Comparison of ENCODE assay signal across 10 cellular contexts in genomic region chr20:46122071-46122470, GRCh38. TPM values are rescaled to one million over a fixed set of nuclear protein-coding genes. Genes with fewer than 3 reads are reported as not detected.
DNase-seq lines count a peak whose midpoint lies in the region; ATAC-seq and TF ChIP-seq lines count a peak whose summit lies in the region.
"Had no signal": no experiment of that assay in that cellular context is flagged by ENCODE, and none has a peak within 500 bp of the region (broad histone marks: within the 10 kb centered on the region; RNA-seq: fewer than 3 reads in every experiment).

No MANE protein-coding gene starts in this region.

- no peak overlapping the region for H3K27ac ChIP-seq in PC-9
- H3K27ac ChIP-seq in trophoblast cell (ENCODE audit: low read depth, low read length): peak overlapping the region; percentile 24
- H3K27ac ChIP-seq: neutrophil had no signal

- intact Hi-C loops in PC-9 (cut with micrococcal nuclease; ENCODE audit: unreplicated experiment): no loop called here

- H3K9ac ChIP-seq in trophoblast cell (ENCODE audit: low read length): no peak overlapping the region

- peak overlapping the region; percentile 28; the same call in 1 of the 2 replicates for H3K4me2 ChIP-seq in PC-9
- H3K4me2 ChIP-seq in trophoblast cell (ENCODE audit: low read length): peak overlapping the region; percentile 11

- H3K9me3 ChIP-seq in PC-9 (ENCODE audit: insufficient read depth, low read depth) (no peaks in the 10 kb centered on the region), trophoblast cell (ENCODE audit: insufficient read depth, low read depth, low read length) (no peaks in the 10 kb centered on the region)
- H3K9me3 ChIP-seq: neutrophil had no signal

- no peak overlapping the region for H2BK120ac ChIP-seq in trophoblast cell (ENCODE audit: insufficient read depth, low read length, poor library complexity)

- peak overlapping the region; percentile 43 for H2BK5ac ChIP-seq in trophoblast cell (ENCODE audit: low read depth, low read length, poor library complexity)

- H3K36me3 ChIP-seq in PC-9 (ENCODE audit: low read depth) (no peaks in the 10 kb centered on the region), trophoblast cell (ENCODE audit: control insufficient read depth in 1 of 2, insufficient read depth in 2 of 2, low read length in 2 of 2) (no peaks in the 10 kb centered on the region)
- H3K36me3 ChIP-seq: neutrophil had no signal

- POLR2A ChIA-PET in PC-9 (lab: Charles Lee; ENCODE audit: unreplicated experiment): no interaction called here

- no peaks in the 10 kb centered on the region for H3F3A ChIP-seq in PC-9 (ENCODE audit: insufficient read depth, low read depth)

- H3K27me3 ChIP-seq in PC-9 (ENCODE audit: insufficient read depth, low read depth) (no peaks in the 10 kb centered on the region), trophoblast cell (ENCODE audit: insufficient read depth, low read length) (no peaks in the 10 kb centered on the region)

- no peak overlapping the region for H3K14ac ChIP-seq in trophoblast cell (ENCODE audit: low read length)

- H3K4me3 ChIP-seq in PC-9 (no peak overlapping the region), epithelial cell of proximal tubule (ENCODE audit: low read depth, low read length) (no peak overlapping the region), trophoblast cell (ENCODE audit: low read depth, low read length) (no peak overlapping the region)

- H2AFZ ChIP-seq in PC-9: no peak overlapping the region; the same call in 1 of the 2 replicates
- H2AFZ ChIP-seq in trophoblast cell (ENCODE audit: insufficient read depth, low read length, poor library complexity): no peak overlapping the region

- H3K18ac ChIP-seq in trophoblast cell (ENCODE audit: low read length): no peak overlapping the region

- H3K4me1 ChIP-seq in PC-9 (replicated peaks; ENCODE audit: insufficient read depth) (peaks cover under 1% of the 10 kb centered on the region; the same call in 1 of the 2 replicates), trophoblast cell (ENCODE audit: control insufficient read depth in 1 of 2, insufficient read depth in 2 of 2, low read length in 2 of 2) (peaks cover 22 to 24% of the 10 kb centered on the region in 2 experiments)

- no peak overlapping the region for H2BK12ac ChIP-seq in trophoblast cell (ENCODE audit: low read length)

- ATAC-seq in HG02973 (IDR thresholded peaks at IDR 0.05; ENCODE audit: unreplicated experiment): no peak
- ATAC-seq in GM18873 (IDR thresholded peaks at IDR 0.05; ENCODE audit: low FRiP score, unreplicated experiment): no peak
- no peak for ATAC-seq in GM19397 (IDR thresholded peaks at IDR 0.05; ENCODE audit: unreplicated experiment)
- ATAC-seq: stimulated activated naive CD8-positive, alpha-beta T cell treated with anti-CD3 and anti-CD28 coated beads, Interleukin-15, amount 100 ng/mL, for 72 hours had no signal

- CTCF ChIA-PET in PC-9 (lab: Charles Lee): interaction anchor here (0.6 kb wide), 1 partner anchor 135 kb away, joined by 3 read pairs; no protein-coding TSS in a partner anchor

- H4K12ac ChIP-seq in trophoblast cell (ENCODE audit: low read depth, low read length): no peak overlapping the region

- no peaks in the 10 kb centered on the region for H4K20me1 ChIP-seq in PC-9 (ENCODE audit: insufficient read depth)

- no CpG with 5 or more reads among the region's 11 CpGs for WGBS in trophoblast cell (ENCODE audit: extremely low coverage, insufficient coverage, insufficient read length)

- DNase-seq in EL: peak; percentile 61
- DNase-seq in PC-9: peak; percentile 43 to 49
- peak; percentile 40 for DNase-seq in epithelial cell of proximal tubule (ENCODE audit: low read depth)
- DNase-seq in trophoblast cell: peak; percentile 81 to 83
- no peak for DNase-seq in NAMALWA (ENCODE audit: low spot score)
- DNase-seq: stimulated activated naive CD8-positive, alpha-beta T cell treated with anti-CD3 and anti-CD28 coated beads, Interleukin-15, amount 100 ng/mL, for 72 hours had no signal

- no peak overlapping the region for H3K4ac ChIP-seq in trophoblast cell (ENCODE audit: low read depth, low read length)

- BruUV-seq in PC-9 (replicated peaks; lab: Mats Ljungman, UMichigan): no TSS peak

- no peaks in the 10 kb centered on the region for H3K9me2 ChIP-seq in PC-9 (ENCODE audit: insufficient read depth)

- peaks cover 8% of the 10 kb centered on the region for H3K79me1 ChIP-seq in trophoblast cell (ENCODE audit: low read length)

- no peaks in the 10 kb centered on the region for H3K79me2 ChIP-seq in PC-9 (ENCODE audit: low read depth)
- H3K79me2 ChIP-seq in trophoblast cell (ENCODE audit: control insufficient read depth, insufficient read depth, low read length, poor library complexity): peaks cover 3% of the 10 kb centered on the region

- peak overlapping the region; percentile 20 for H4K91ac ChIP-seq in trophoblast cell (ENCODE audit: low read depth, low read length)

- no peak for TF ChIP-seq CTCF in PC-9 (conservative IDR thresholded peaks at IDR 0.05)
- TF ChIP-seq CTCF in epithelial cell of proximal tubule (conservative IDR thresholded peaks at IDR 0.05; ENCODE audit: low read depth, low read length): no peak

- H2AK5ac ChIP-seq in trophoblast cell (ENCODE audit: low read length): no peak overlapping the region

- H3K23ac ChIP-seq in trophoblast cell (ENCODE audit: low read length): no peak overlapping the region

- no peak overlapping the region for H4K8ac ChIP-seq in trophoblast cell (ENCODE audit: low read depth, low read length)

RNA-seq across cellular contexts. Expression of gene CD40, which starts 4.0 kb away (rescaled TPM):
- total RNA-seq in PC-9 (2021): 7.3 and 13.6 TPM in 2 replicates
- total RNA-seq in epithelial cell of proximal tubule: 49.7 and 74.7 TPM in 2 replicates
- polyA plus RNA-seq in trophoblast cell (2013): 4.7 and 5.4 TPM in 2 replicates

RNA-seq across cellular contexts. Expression of gene NCOA5, which starts 32.3 kb away (rescaled TPM):
- total RNA-seq in PC-9 (2021): 15.8 and 28.1 TPM in 2 replicates
- 20.9 and 32.5 TPM in 2 replicates for total RNA-seq in epithelial cell of proximal tubule
- 19.1 and 19.7 TPM in 2 replicates for polyA plus RNA-seq in trophoblast cell (2013)
